In genomic region chr15:34241376-34242350, GRCh38 we compare ENCODE assay signal across 8 cellular contexts. TPM values are rescaled to one million over a fixed set of nuclear protein-coding genes. Genes with fewer than 3 reads are reported as not detected.
DNase-seq lines count a peak whose midpoint lies in the region; TF ChIP-seq lines count a peak whose summit lies in the region.

No MANE protein-coding gene starts in this region.

- H3K4me3 ChIP-seq in AG04450 (ENCODE audit: low read depth, low read length), result no peak overlapping the region
- no peak overlapping the region for H3K4me3 ChIP-seq in WI38 (ENCODE audit: low read depth, low read length)

- POLR2A ChIA-PET in AG04450 (lab: Yijun Ruan, JAX), result no interaction called here

- no peaks in the 10 kb centered on the region for H3K9me3 ChIP-seq in AG04450 (ENCODE audit: control insufficient read depth, insufficient read depth, low read length)

- DNase-seq in AG04450 (ENCODE audit: low read depth, low spot score) (no peak), GM03348 (ENCODE audit: low spot score) (peak; percentile 58), HuH-7 (ENCODE audit: low spot score) (peak; percentile 30), fibroblast of gingiva (ENCODE audit: low read depth) (peak; percentile 34), non-pigmented ciliary epithelial cell (ENCODE audit: low read depth) (peak; percentile 19), cerebellar nuclear complex (lab: John Stamatoyannopoulos, UW) (no peak)
- DNase-seq in activated effector memory CD4-positive, alpha-beta T cell treated with anti-CD3 and anti-CD28 coated beads, Interleukin-2, amount 50 U/mL, for 16 hours, result no peak

- no peak overlapping the region for H3K27ac ChIP-seq in AG04450 (ENCODE audit: low read depth, low read length)

- TF ChIP-seq CTCF in AG04450 (IDR thresholded peaks at IDR 0.05; ENCODE audit: low read depth, low read length) (peak; percentile 73), WI38 (IDR thresholded peaks at IDR 0.05; ENCODE audit: low read depth, low read length) (peak; percentile 73)

- no peaks in the 10 kb centered on the region for H3K27me3 ChIP-seq in AG04450 (ENCODE audit: control insufficient read depth, insufficient read depth, low read length)

- CTCF ChIA-PET in AG04450 (lab: Charles Lee), result interaction anchor here (0.5 to 2.2 kb wide), 31 partner anchors 9 to 346 kb away, joined by 3 to 26 read pairs (median 4); partner anchors contain the start of genes LPCAT4, NOP10, NUTM1 and SLC12A6

RNA-seq across cellular contexts. Expression of gene EMC4, which starts 16.8 kb away (rescaled TPM):
- polyA plus RNA-seq in AG04450 (2011; rRNA removed), result 84.1 and 89.4 TPM in 2 replicates
- polyA minus RNA-seq in AG04450 (2011; rRNA and poly(A)+ RNA removed), result 16.4 and 22.6 TPM in 2 replicates

RNA-seq across cellular contexts. Expression of gene KATNBL1, which starts 31.8 kb away (rescaled TPM):
- polyA plus RNA-seq in AG04450 (2011; rRNA removed), result 25.2 and 46.6 TPM in 2 replicates
- polyA minus RNA-seq in AG04450 (2011; rRNA and poly(A)+ RNA removed), result 9.9 and 18.1 TPM in 2 replicates

Comparison
In these comparisons a context has a peak if more than half of its experiments do, and no peak if none do; other contexts are left out.
1. DNase-seq: peak in GM03348 (single experiment), HuH-7 (single experiment), fibroblast of gingiva (single experiment) and non-pigmented ciliary epithelial cell (single experiment); none in AG04450 (single experiment), cerebellar nuclear complex (0 of 2) and activated effector memory CD4-positive, alpha-beta T cell treated with anti-CD3 and anti-CD28 coated beads, Interleukin-2, amount 50 U/mL, for 16 hours (single experiment).